In genomic region chr2:120395686-120396518, GRCh38 we compare ENCODE assay signal across 11 cellular contexts. TPM values are rescaled to one million over a fixed set of nuclear protein-coding genes. Genes with fewer than 3 reads are reported as not detected.
DNase-seq lines count a peak whose midpoint lies in the region; ATAC-seq, FAIRE-seq and TF ChIP-seq lines count a peak whose summit lies in the region.
"Had no signal": no experiment of that assay in that cellular context is flagged by ENCODE, and none has a peak within 500 bp of the region (broad histone marks: within the 10 kb centered on the region; RNA-seq: fewer than 3 reads in every experiment).

No MANE protein-coding gene starts in this region.

- H3K4me1 ChIP-seq in right atrium auricular region: no peaks in the 10 kb centered on the region
- H3K4me1 ChIP-seq: breast epithelium had no signal

- no peaks in the 10 kb centered on the region for H3K9me3 ChIP-seq in right atrium auricular region
- H3K9me3 ChIP-seq: breast epithelium had no signal

- H3K4me3 ChIP-seq in right atrium auricular region: no peak overlapping the region
- H3K4me3 ChIP-seq: BLaER1 treated with 17β-estradiol and CSF1 and Interleukin-3, amounts not matched to agents 10 nM and 100 nM; breast epithelium had no signal

- ATAC-seq in HG03432 (IDR thresholded peaks at IDR 0.05; ENCODE audit: unreplicated experiment) (no peak), GM21423 (IDR thresholded peaks at IDR 0.05; ENCODE audit: unreplicated experiment) (no peak)

- no peaks in the 10 kb centered on the region for H3K36me3 ChIP-seq in right atrium auricular region
- H3K36me3 ChIP-seq: BLaER1 treated with 17β-estradiol and CSF1 and Interleukin-3, amounts not matched to agents 10 nM and 100 nM; breast epithelium had no signal

- TF ChIP-seq CTCF in right atrium auricular region (IDR thresholded peaks at IDR 0.05): no peak

- intact Hi-C loops in cardiac septum (cut with DNase I): no loop called here

- DNase-seq in cardiac septum (ENCODE audit: low spot score): peak; percentile 51
- no peak for DNase-seq in right atrium auricular region (ENCODE audit: low spot score)
- DNase-seq in NCI-H510A treated with DMSO at 0.1 percent for 48 hours (lab: John Stamatoyannopoulos, UW): peak; percentile 90
- DNase-seq in islet precursor cell: peak; percentile 52
- no peak for DNase-seq in hypothalamus (lab: John Stamatoyannopoulos, UW)
- DNase-seq in GM19239 (ENCODE audit: insufficient read length, low spot score): no peak

- H3K27me3 ChIP-seq in right atrium auricular region: no peaks in the 10 kb centered on the region
- H3K27me3 ChIP-seq: BLaER1 treated with 17β-estradiol and CSF1 and Interleukin-3, amounts not matched to agents 10 nM and 100 nM; breast epithelium had no signal

- no peak overlapping the region for H3K27ac ChIP-seq in right atrium auricular region
- H3K27ac ChIP-seq: BLaER1 treated with 17β-estradiol and CSF1 and Interleukin-3, amounts not matched to agents 10 nM and 100 nM; breast epithelium had no signal

- FAIRE-seq in GM19239 (lab: Jason Lieb, UNC): no peak

RNA-seq across cellular contexts. Expression of gene INHBB, which starts 50.0 kb away (rescaled TPM):
- 2.8 TPM for total RNA-seq in cardiac septum
- 1 to 10 TPM in 1 of 2 donors, under 1 TPM in 1; 0.74 to 5.9 TPM for total RNA-seq in right atrium auricular region
- total RNA-seq: SK-MEL-5 had no signal

Comparison
In these comparisons a context has a peak if more than half of its experiments do, and no peak if none do; other contexts are left out.
1. DNase-seq: peak in cardiac septum (single experiment), NCI-H510A treated with DMSO at 0.1 percent for 48 hours (single experiment) and islet precursor cell (single experiment); none in right atrium auricular region (single experiment), hypothalamus (0 of 51) and GM19239 (single experiment).